12 cellular contexts compared by ENCODE assay signal in genomic region chrX:142982679-142983078, GRCh38. TPM values are rescaled to one million over a fixed set of nuclear protein-coding genes. Genes with fewer than 3 reads are reported as not detected.
"Had no signal": no experiment of that assay in that cellular context is flagged by ENCODE, and none has a peak within 500 bp of the region (broad histone marks: within the 10 kb centered on the region; RNA-seq: fewer than 3 reads in every experiment).

No MANE protein-coding gene starts in this region.

- ATAC-seq: HCT116, K562 had no signal

- FAIRE-seq: HTR-8/SVneo, K562 had no signal

- H3K4me3 Mint-ChIP-seq: HFFc6 had no signal

- H3K9me3 ChIP-seq: HAP-1 had no signal

- DNase-seq: GM23248, GOT3, H7, HFFc6, IMR-90, KG1 had no signal

- H3K4me3 ChIP-seq: GM23248, HAP-1, K562 had no signal

- H3K27ac ChIP-seq: GM23248 had no signal

- H2AFZ ChIP-seq: GM23248 had no signal

- H3K9ac ChIP-seq: GM23248 had no signal

- H3K36me3 ChIP-seq: HAP-1 had no signal

- H3K4me1 ChIP-seq: HAP-1 had no signal

- H3K27ac Mint-ChIP-seq: HFFc6 had no signal

RNA-seq across cellular contexts. Expression of gene SPANXN4, which starts 43.0 kb away (rescaled TPM):
- total RNA-seq: GM23248, H4, H7, HFFc6, HT-29, IMR-90, K562 had no signal
